In genomic region chr3:184491867-184492615, GRCh38 we compare ENCODE assay signal across 13 cellular contexts.
A peak's percentile ranks its signal among the peaks of the same experiment; 100 is the strongest.
DNase-seq lines count a peak whose midpoint lies in the region; ATAC-seq and TF ChIP-seq lines count a peak whose summit lies in the region.
"Had no signal": no experiment of that assay in that cellular context is flagged by ENCODE, and none has a peak within 500 bp of the region (broad histone marks: within the 10 kb centered on the region; RNA-seq: fewer than 3 reads in every experiment).

No MANE protein-coding gene starts in this region.

- no peak overlapping the region for H2AK5ac ChIP-seq in mesenchymal stem cell (ENCODE audit: low read length, severe bottlenecking)

- no peaks in the 10 kb centered on the region for H3K79me1 ChIP-seq in mesenchymal stem cell (replicated peaks; ENCODE audit: low read length, poor library complexity, severe bottlenecking)

- BruUV-seq in mammary epithelial cell (replicated peaks; lab: Mats Ljungman, UMichigan) (no TSS peak), PC-9 (replicated peaks; lab: Mats Ljungman, UMichigan) (no TSS peak), OCI-LY7 (replicated peaks; lab: Mats Ljungman, UMichigan) (no TSS peak)

- no peak overlapping the region for H3K14ac ChIP-seq in mesenchymal stem cell (ENCODE audit: low read length in 2 of 2)

- intact Hi-C loops in mammary epithelial cell (cut with micrococcal nuclease): no loop called here
- intact Hi-C loops in PC-9 (cut with micrococcal nuclease; ENCODE audit: unreplicated experiment): no loop called here
- intact Hi-C loops in OCI-LY7 (cut with micrococcal nuclease; ENCODE audit: unreplicated experiment): no loop called here

- H3K18ac ChIP-seq in mesenchymal stem cell (ENCODE audit: low read depth in 1 of 2, low read length in 2 of 2): no peak overlapping the region

- 31% methylated on average over 22 of the region's 34 CpGs for WGBS in mammary epithelial cell (ENCODE audit: low coverage, missing lambda C conversion rate)
- 30% methylated on average over 26 of the region's 34 CpGs for WGBS in mesenchymal stem cell

- H3K4me2 ChIP-seq in mammary epithelial cell (ENCODE audit: insufficient read depth, low read depth, low read length): peak overlapping the region; percentile 82
- H3K4me2 ChIP-seq in mesenchymal stem cell (ENCODE audit: low read length, poor library complexity, severe bottlenecking): no peak overlapping the region
- no peak overlapping the region for H3K4me2 ChIP-seq in PC-9
- H3K4me2 ChIP-seq in OCI-LY7 (ENCODE audit: low read length): no peak overlapping the region

- CTCF ChIA-PET in mammary epithelial cell (lab: Charles Lee; ENCODE audit: low non-redundant PET): no interaction called here
- CTCF ChIA-PET in PC-9 (lab: Charles Lee): interaction anchor here (0.7 kb wide), 1 partner anchor 297 kb away, joined by 6 read pairs; no protein-coding TSS in a partner anchor
- CTCF ChIA-PET in OCI-LY7 (lab: Charles Lee; ENCODE audit: unreplicated experiment): no interaction called here

- no peak for ATAC-seq in HG03108 (IDR thresholded peaks at IDR 0.05; ENCODE audit: unreplicated experiment)
- ATAC-seq in HG03095 (IDR thresholded peaks at IDR 0.05; ENCODE audit: unreplicated experiment): no peak
- ATAC-seq: gastrocnemius medialis had no signal

- H3K23ac ChIP-seq in mesenchymal stem cell (ENCODE audit: low read length in 2 of 2): no peak overlapping the region

- H3K4me3 ChIP-seq in mammary epithelial cell (replicated peaks in 1 of 3; ENCODE audit: insufficient read depth in 1 of 3, low read depth in 2 of 3, low read length in 3 of 3) (peak overlapping the region; percentile 26 to 36 (median 28)), mesenchymal stem cell (ENCODE audit: insufficient read depth in 1 of 2, low read depth in 1 of 2, low read length in 2 of 2) (peak overlapping the region in 1 of 2 experiments; percentile 72), PC-9 (no peak overlapping the region), OCI-LY7 (ENCODE audit: low read depth, low read length, poor library complexity, severe bottlenecking) (no peak overlapping the region)

- no peak overlapping the region for H2BK12ac ChIP-seq in mesenchymal stem cell (ENCODE audit: low read length in 2 of 2)

- H3K4me1 ChIP-seq in mammary epithelial cell (ENCODE audit: insufficient read depth, low read length) (peaks cover 3% of the 10 kb centered on the region), mesenchymal stem cell (ENCODE audit: control insufficient read depth, insufficient read depth, low read depth, low read length) (no peaks in the 10 kb centered on the region), PC-9 (replicated peaks; ENCODE audit: insufficient read depth) (no peaks in the 10 kb centered on the region), OCI-LY7 (ENCODE audit: insufficient read depth, low read length, poor library complexity, severe bottlenecking) (no peaks in the 10 kb centered on the region)
- H3K4me1 ChIP-seq: gastrocnemius medialis had no signal

- dilution Hi-C loops in mammary epithelial cell (cut with HindIII; ENCODE audit: low sequenced_read_pairs): loop anchor here (10.0 kb wide), 1 partner anchor 597 kb away; no protein-coding TSS in a partner anchor

- H4K20me1 ChIP-seq in mammary epithelial cell (ENCODE audit: insufficient read depth, low read length) (no peaks in the 10 kb centered on the region), PC-9 (ENCODE audit: insufficient read depth) (no peaks in the 10 kb centered on the region), OCI-LY7 (ENCODE audit: insufficient read depth, low read length) (no peaks in the 10 kb centered on the region)

- H2AFZ ChIP-seq in mammary epithelial cell (ENCODE audit: low read depth, low read length): peak overlapping the region; percentile 83
- H2AFZ ChIP-seq in mesenchymal stem cell (ENCODE audit: low read depth, low read length): no peak overlapping the region
- no peak overlapping the region for H2AFZ ChIP-seq in PC-9
- H2AFZ ChIP-seq in OCI-LY7 (ENCODE audit: low read length): no peak overlapping the region

- H2BK120ac ChIP-seq in mesenchymal stem cell (ENCODE audit: low read depth, low read length): no peak overlapping the region

- in situ Hi-C loops in mammary epithelial cell (cut with MboI; ENCODE audit: low sequenced_read_pairs in 2 of 2): no loop called here

- no peak overlapping the region for H3K27ac ChIP-seq in mammary epithelial cell (ENCODE audit: insufficient read depth, low read depth, low read length)
- H3K27ac ChIP-seq in mesenchymal stem cell (ENCODE audit: low read length, poor library complexity, severe bottlenecking): no peak overlapping the region
- no peak overlapping the region for H3K27ac ChIP-seq in PC-9
- no peak overlapping the region for H3K27ac ChIP-seq in OCI-LY7 (ENCODE audit: low read depth, low read length, poor library complexity, severe bottlenecking)
- H3K27ac ChIP-seq: gastrocnemius medialis, neutrophil had no signal

- DNase-seq in AG20443 (ENCODE audit: low spot score): peak; percentile 25
- peak; percentile 38 for DNase-seq in KG1 (lab: John Stamatoyannopoulos, UW)
- DNase-seq in mammary epithelial cell: no peak
- DNase-seq in mesenchymal stem cell: no peak
- no peak for DNase-seq in PC-9
- no peak for DNase-seq in OCI-LY7 (ENCODE audit: low spot score)
- DNase-seq: activated CD4-positive, CD25-positive, alpha-beta regulatory T cell; Caco-2; NCI-H526 had no signal

- no peak overlapping the region for H2BK15ac ChIP-seq in mesenchymal stem cell (ENCODE audit: low read depth, poor library complexity, severe bottlenecking)

- H2BK5ac ChIP-seq in mesenchymal stem cell (ENCODE audit: low read depth, low read length, poor library complexity, severe bottlenecking): no peak overlapping the region

- no peak overlapping the region for H4K8ac ChIP-seq in mesenchymal stem cell (ENCODE audit: low read length)

- no peak for TF ChIP-seq CTCF in mammary epithelial cell (conservative IDR thresholded peaks at IDR 0.05 in 1 of 2, IDR thresholded peaks at IDR 0.05 in 1 of 2; ENCODE audit: extremely low read depth in 1 of 2, insufficient read depth in 1 of 2, low read depth in 1 of 2, low read length in 2 of 2)
- TF ChIP-seq CTCF in PC-9 (conservative IDR thresholded peaks at IDR 0.05): no peak
- no peak for TF ChIP-seq CTCF in OCI-LY7 (conservative IDR thresholded peaks at IDR 0.05; ENCODE audit: low read length)

- H3K79me2 ChIP-seq in mammary epithelial cell (ENCODE audit: insufficient read depth, low read length): no peaks in the 10 kb centered on the region
- H3K79me2 ChIP-seq in PC-9 (ENCODE audit: low read depth): no peaks in the 10 kb centered on the region
- H3K79me2 ChIP-seq in OCI-LY7 (ENCODE audit: insufficient read depth, low read depth, low read length): no peaks in the 10 kb centered on the region

- no peaks in the 10 kb centered on the region for H3K9me2 ChIP-seq in PC-9 (ENCODE audit: insufficient read depth)
- H3K9me2 ChIP-seq in OCI-LY7 (ENCODE audit: insufficient read depth, low read length): no peaks in the 10 kb centered on the region

- peaks cover 27% of the 10 kb centered on the region for H3K27me3 ChIP-seq in mammary epithelial cell (ENCODE audit: insufficient read depth, low read length)
- H3K27me3 ChIP-seq in mesenchymal stem cell (ENCODE audit: control insufficient read depth in 1 of 2, insufficient read depth in 1 of 2, low read length in 2 of 2): peaks cover 62 to 71% of the 10 kb centered on the region in 2 experiments
- H3K27me3 ChIP-seq in PC-9 (ENCODE audit: insufficient read depth, low read depth): peaks cover 81% of the 10 kb centered on the region

- H3F3A ChIP-seq in PC-9 (ENCODE audit: insufficient read depth, low read depth): no peaks in the 10 kb centered on the region

- H3K4ac ChIP-seq in mesenchymal stem cell (ENCODE audit: low read depth in 1 of 2, low read length in 2 of 2): no peak overlapping the region

- no peak overlapping the region for H3K9ac ChIP-seq in mammary epithelial cell (ENCODE audit: insufficient read depth, low read length)
- peak overlapping the region; percentile 54 for H3K9ac ChIP-seq in mesenchymal stem cell (ENCODE audit: low read length)

- no peaks in the 10 kb centered on the region for H3K9me3 ChIP-seq in mammary epithelial cell (replicated peaks; ENCODE audit: insufficient read depth, low read length)
- H3K9me3 ChIP-seq in mesenchymal stem cell (ENCODE audit: control insufficient read depth, low read length): no peaks in the 10 kb centered on the region
- H3K9me3 ChIP-seq in PC-9 (ENCODE audit: insufficient read depth, low read depth): no peaks in the 10 kb centered on the region; the same call in 1 of the 2 replicates
- H3K9me3 ChIP-seq in OCI-LY7 (ENCODE audit: low read length): no peaks in the 10 kb centered on the region
- H3K9me3 ChIP-seq: Caco-2, gastrocnemius medialis, neutrophil had no signal

- no peaks in the 10 kb centered on the region for H3K36me3 ChIP-seq in mammary epithelial cell (ENCODE audit: insufficient read depth, low read length)
- no peaks in the 10 kb centered on the region for H3K36me3 ChIP-seq in mesenchymal stem cell (ENCODE audit: control insufficient read depth in 1 of 2, insufficient read depth in 2 of 2, low read depth in 1 of 2, low read length in 2 of 2)
- no peaks in the 10 kb centered on the region for H3K36me3 ChIP-seq in PC-9 (ENCODE audit: low read depth)
- H3K36me3 ChIP-seq in OCI-LY7 (ENCODE audit: insufficient read depth, low read length): no peaks in the 10 kb centered on the region
- H3K36me3 ChIP-seq: gastrocnemius medialis, neutrophil had no signal

- no peak overlapping the region for H4K91ac ChIP-seq in mesenchymal stem cell (ENCODE audit: low read length)

- POLR2A ChIA-PET in PC-9 (lab: Charles Lee; ENCODE audit: unreplicated experiment): no interaction called here
- POLR2A ChIA-PET in OCI-LY7 (lab: Charles Lee): no interaction called here

Comparison
In these comparisons a context has a peak if more than half of its experiments do, and no peak if none do; other contexts are left out.
1. DNase-seq: peak in AG20443 (single experiment) and KG1 (single experiment); none in mammary epithelial cell (single experiment), mesenchymal stem cell (single experiment), PC-9 (0 of 2) and OCI-LY7 (single experiment).
2. H3K4me3 ChIP-seq: peak in mammary epithelial cell (3 of 3); none in PC-9 (single experiment) and OCI-LY7 (single experiment).